ENCODE assay signal across 20 cellular contexts in genomic region chr17:230371-230770, GRCh38. TPM values are rescaled to one million over a fixed set of nuclear protein-coding genes. Genes with fewer than 3 reads are reported as not detected.
DNase-seq lines count a peak whose midpoint lies in the region; ATAC-seq and TF ChIP-seq lines count a peak whose summit lies in the region.
"Had no signal": no experiment of that assay in that cellular context is flagged by ENCODE, and none has a peak within 500 bp of the region (broad histone marks: within the 10 kb centered on the region; RNA-seq: fewer than 3 reads in every experiment).

No MANE protein-coding gene starts in this region.

- no TSS peak for BruUV-seq in OCI-LY7 (replicated peaks; lab: Mats Ljungman, UMichigan)

- DNase-seq in OCI-LY7 (ENCODE audit: low spot score) (no peak), NCI-H526 treated with DMSO at 0.1 percent for 48 hours (lab: John Stamatoyannopoulos, UW) (no peak), COLO668 (lab: John Stamatoyannopoulos, UW; ENCODE audit: unreplicated experiment) (no peak), DMS153 treated with DMSO at 0.1 percent for 48 hours (lab: John Stamatoyannopoulos, UW; ENCODE audit: unreplicated experiment) (no peak)
- DNase-seq in stimulated activated effector memory CD8-positive, alpha-beta T cell treated with anti-CD3 and anti-CD28 coated beads, Interleukin-12 subunit alpha, Interleukin-12 subunit beta, amount 100 ng/mL, for 72 hours (ENCODE audit: low spot score in 2 of 2): no peak
- DNase-seq: AML-193; CD4-positive, CD25-positive, alpha-beta regulatory T cell; GDM1; KG1; MV-4-11; NCI-H1694 treated with DMSO at 0.1 percent for 48 hours; NCI-H82; PC-9 had no signal

- no peaks in the 10 kb centered on the region for H3K36me3 ChIP-seq in BLaER1 treated with 17β-estradiol and CSF1 and Interleukin-3, amounts not matched to agents 10 nM and 100 nM
- H3K36me3 ChIP-seq in OCI-LY7 (ENCODE audit: insufficient read depth, low read length): no peaks in the 10 kb centered on the region
- H3K36me3 ChIP-seq: HAP-1, SJSA1 had no signal

- peak overlapping the region in 2 of 3 experiments; percentile 6 to 25 for H3K27ac Mint-ChIP-seq in nephron
- no peak overlapping the region for H3K27ac Mint-ChIP-seq in stimulated activated effector memory CD8-positive, alpha-beta T cell treated with anti-CD3 and anti-CD28 coated beads, Interleukin-12 subunit alpha, Interleukin-12 subunit beta, amount 100 ng/mL, for 72 hours

- H2AFZ ChIP-seq in OCI-LY7 (ENCODE audit: low read length): no peak overlapping the region
- H2AFZ ChIP-seq: PC-9 had no signal

- H3K27me3 ChIP-seq in BLaER1 treated with 17β-estradiol and CSF1 and Interleukin-3, amounts not matched to agents 10 nM and 100 nM: peaks cover 0 to 7% (median 0%) of the 10 kb centered on the region in 11 experiments; a peak in 1 of 22 replicates
- H3K27me3 ChIP-seq: SJSA1 had no signal

- peaks cover 5% of the 10 kb centered on the region for H3K27me3 Mint-ChIP-seq in nephron (ENCODE audit: low read depth)

- no peak overlapping the region for H3K4me3 ChIP-seq in BLaER1 treated with 17β-estradiol and CSF1 and Interleukin-3, amounts not matched to agents 10 nM and 100 nM
- no peak overlapping the region for H3K4me3 ChIP-seq in OCI-LY7 (ENCODE audit: low read depth, low read length, poor library complexity, severe bottlenecking)
- H3K4me3 ChIP-seq: HAP-1, PC-9, SJSA1 had no signal

- H3K9me3 Mint-ChIP-seq in nephron: no peaks in the 10 kb centered on the region
- no peaks in the 10 kb centered on the region for H3K9me3 Mint-ChIP-seq in stimulated activated effector memory CD8-positive, alpha-beta T cell treated with anti-CD3 and anti-CD28 coated beads, Interleukin-12 subunit alpha, Interleukin-12 subunit beta, amount 100 ng/mL, for 72 hours

- POLR2A ChIA-PET in OCI-LY7 (lab: Charles Lee): interaction anchor here (0.6 kb wide), 1 partner anchor 171 kb away, joined by 3 read pairs; no protein-coding TSS in a partner anchor

- H3K9ac ChIP-seq in BLaER1 treated with 17β-estradiol and CSF1 and Interleukin-3, amounts not matched to agents 10 nM and 100 nM: peak overlapping the region in 4 of 11 experiments; percentile 0 to 54 (median 40); a peak in 5 of 22 replicates

- peaks cover 0 to 18% (median 0%) of the 10 kb centered on the region in 11 experiments; a peak in 3 of 22 replicates for H4K20me1 ChIP-seq in BLaER1 treated with 17β-estradiol and CSF1 and Interleukin-3, amounts not matched to agents 10 nM and 100 nM
- H4K20me1 ChIP-seq in OCI-LY7 (ENCODE audit: insufficient read depth, low read length): no peaks in the 10 kb centered on the region

- H3K79me2 ChIP-seq in OCI-LY7 (ENCODE audit: insufficient read depth, low read depth, low read length): no peaks in the 10 kb centered on the region

- peak overlapping the region; percentile 22 to 92 (median 87); a peak in 20 of 22 replicates for H3K4me2 ChIP-seq in BLaER1 treated with 17β-estradiol and CSF1 and Interleukin-3, amounts not matched to agents 10 nM and 100 nM
- peak overlapping the region; percentile 74; the same call in 1 of the 2 replicates for H3K4me2 ChIP-seq in OCI-LY7 (ENCODE audit: low read length)
- H3K4me2 ChIP-seq: PC-9 had no signal

- peak overlapping the region in 2 of 11 experiments; percentile 11 to 61; a peak in 2 of 22 replicates for H3K27ac ChIP-seq in BLaER1 treated with 17β-estradiol and CSF1 and Interleukin-3, amounts not matched to agents 10 nM and 100 nM
- H3K27ac ChIP-seq in OCI-LY7 (ENCODE audit: low read depth, low read length, poor library complexity, severe bottlenecking): peak overlapping the region; percentile 94
- H3K27ac ChIP-seq: PC-9, RWPE1, SJSA1 had no signal

- H3K4me1 ChIP-seq in BLaER1 treated with 17β-estradiol and CSF1 and Interleukin-3, amounts not matched to agents 10 nM and 100 nM: peaks cover 73 to 90% (median 85%) of the 10 kb centered on the region in 10 experiments
- H3K4me1 ChIP-seq in OCI-LY7 (ENCODE audit: insufficient read depth, low read length, poor library complexity, severe bottlenecking): peaks cover 45% of the 10 kb centered on the region
- H3K4me1 ChIP-seq: Caco-2, HAP-1, SJSA1 had no signal

- H3K9me3 ChIP-seq in BLaER1 treated with 17β-estradiol and CSF1 and Interleukin-3, amounts not matched to agents 10 nM and 100 nM (replicated peaks in 1 of 11): no peaks in the 10 kb centered on the region
- no peaks in the 10 kb centered on the region for H3K9me3 ChIP-seq in OCI-LY7 (ENCODE audit: low read length)
- H3K9me3 ChIP-seq: Caco-2, HAP-1, SJSA1 had no signal

- peak; percentile 6 for ATAC-seq in stimulated activated effector memory CD8-positive, alpha-beta T cell treated with anti-CD3 and anti-CD28 coated beads, Interleukin-12 subunit alpha, Interleukin-12 subunit beta, amount 100 ng/mL, for 72 hours

- TF ChIP-seq CTCF in OCI-LY7 (conservative IDR thresholded peaks at IDR 0.05; ENCODE audit: low read length) (no peak), nephron (IDR thresholded peaks at IDR 0.05; ENCODE audit: unreplicated experiment in 3 of 3) (no peak)

- H3K4me3 Mint-ChIP-seq in nephron: no peak overlapping the region
- no peak overlapping the region for H3K4me3 Mint-ChIP-seq in stimulated activated effector memory CD8-positive, alpha-beta T cell treated with anti-CD3 and anti-CD28 coated beads, Interleukin-12 subunit alpha, Interleukin-12 subunit beta, amount 100 ng/mL, for 72 hours
- H3K4me3 Mint-ChIP-seq: CD4-positive, CD25-positive, alpha-beta regulatory T cell had no signal

- CTCF ChIA-PET in OCI-LY7 (lab: Charles Lee; ENCODE audit: unreplicated experiment): no interaction called here

- intact Hi-C loops in OCI-LY7 (cut with micrococcal nuclease; ENCODE audit: unreplicated experiment): no loop called here

- H3K9me2 ChIP-seq in OCI-LY7 (ENCODE audit: insufficient read depth, low read length): no peaks in the 10 kb centered on the region

- H3K4me1 Mint-ChIP-seq in nephron: peaks cover 54% of the 10 kb centered on the region
- no peaks in the 10 kb centered on the region for H3K4me1 Mint-ChIP-seq in stimulated activated effector memory CD8-positive, alpha-beta T cell treated with anti-CD3 and anti-CD28 coated beads, Interleukin-12 subunit alpha, Interleukin-12 subunit beta, amount 100 ng/mL, for 72 hours
- H3K4me1 Mint-ChIP-seq: CD4-positive, CD25-positive, alpha-beta regulatory T cell had no signal

- no peaks in the 10 kb centered on the region for H3K36me3 Mint-ChIP-seq in nephron (ENCODE audit: low read depth)
- no peaks in the 10 kb centered on the region for H3K36me3 Mint-ChIP-seq in stimulated activated effector memory CD8-positive, alpha-beta T cell treated with anti-CD3 and anti-CD28 coated beads, Interleukin-12 subunit alpha, Interleukin-12 subunit beta, amount 100 ng/mL, for 72 hours
- H3K36me3 Mint-ChIP-seq: CD4-positive, CD25-positive, alpha-beta regulatory T cell had no signal

RNA-seq across cellular contexts. Expression of gene DOC2B, which starts 48.9 kb away (rescaled TPM):
- not detected in 2 replicates for total RNA-seq in OCI-LY7 (2014; rRNA removed; shearing (Covaris generic))
- not detected in 2 replicates for total RNA-seq in OCI-LY7 (2022)
- total RNA-seq: Caco-2; CD4-positive, CD25-positive, alpha-beta regulatory T cell; HT-29; PC-9; SJSA1 had no signal
